In the genomic region with DNA sequence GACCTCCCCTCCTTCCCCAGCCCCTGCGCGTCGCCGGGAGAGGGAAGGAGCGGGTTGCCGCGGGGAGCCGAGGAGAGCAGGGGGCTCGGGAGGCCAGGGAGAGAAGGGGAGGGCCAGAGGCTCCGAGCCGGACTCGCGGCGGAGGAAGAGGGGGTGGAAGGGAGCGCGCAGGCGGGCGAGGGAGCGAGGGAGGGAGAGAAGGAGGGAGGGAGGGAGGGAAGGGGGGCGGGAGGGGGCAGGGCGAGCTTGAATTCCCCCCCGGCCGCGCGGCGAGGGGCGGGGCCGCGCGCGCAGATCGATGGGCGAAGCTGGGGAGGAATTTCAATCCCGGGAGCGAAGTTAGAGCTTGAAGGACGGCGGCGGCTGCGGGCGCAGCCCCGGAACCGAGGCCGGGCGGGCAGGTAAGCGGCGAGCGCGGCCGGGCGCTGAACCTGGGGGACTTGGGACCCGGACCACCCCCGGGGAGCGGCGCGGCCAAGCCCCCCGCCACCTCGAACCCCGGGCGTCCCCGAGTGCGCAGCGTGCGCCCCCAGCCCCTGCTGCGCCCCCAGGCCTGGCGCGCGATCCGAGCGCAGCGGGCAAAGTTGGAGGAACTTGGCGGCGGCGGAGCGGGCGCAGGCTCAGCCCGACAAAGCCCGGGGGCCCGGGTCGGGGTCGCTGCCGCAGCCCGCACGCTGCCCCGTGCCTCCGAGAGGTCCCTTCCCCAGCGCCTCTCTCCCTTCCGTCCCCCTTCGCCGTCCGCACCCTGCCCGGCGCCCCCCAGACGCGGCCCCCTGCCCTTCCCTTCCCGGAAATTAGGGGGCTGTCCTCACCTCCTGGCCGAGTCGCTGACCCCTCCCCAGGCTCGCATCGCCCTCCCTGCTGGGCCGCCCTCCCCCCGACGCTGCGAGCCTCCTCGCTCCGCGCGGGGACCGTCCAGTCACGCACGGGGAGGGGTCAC, we compare ENCODE assay signal across 1 cellular context.
TF ChIP-seq lines count a peak whose summit lies in the region.

Gene ELFN1, plus strand, starts transcription at position 324 of the 940 bp plus-strand sequence. CDS start 74,320 bp downstream, outside the sequence.

TF ChIP-seq in HEK293, 187 proteins besides CTCF, POLR2A, EP300 and RAD21 (continued from another document):
- TF ChIP-seq ZFHX2 (tag by site-specific recombination; conservative IDR thresholded peaks at IDR 0.05) (peak; percentile 62), ZBTB7A (tag by site-specific recombination; IDR thresholded peaks at IDR 0.05; ENCODE audit: low read depth) (no peak), ZNF398 (tag by site-specific recombination; IDR thresholded peaks at IDR 0.05) (peak; percentile 88), ZNF621 (tag by site-specific recombination; IDR thresholded peaks at IDR 0.05) (no peak), SP3 (tag by site-specific recombination; IDR thresholded peaks at IDR 0.05) (peak; percentile 43), ZNF544 (tag by site-specific recombination; IDR thresholded peaks at IDR 0.05) (no peak), ZNF350 (tag by site-specific recombination; IDR thresholded peaks at IDR 0.05) (no peak)
